Comparison of ENCODE assay signal across 8 cellular contexts in genomic region chr12:88878295-88878694, GRCh38.
"Had no signal": no experiment of that assay in that cellular context is flagged by ENCODE, and none has a peak within 500 bp of the region (broad histone marks: within the 10 kb centered on the region; RNA-seq: fewer than 3 reads in every experiment).

No MANE protein-coding gene starts in this region.

- H3K27ac Mint-ChIP-seq: IgD-negative memory B cell had no signal

- FAIRE-seq: HepG2, HTR-8/SVneo, K562 had no signal

- H3K36me3 Mint-ChIP-seq: IgD-negative memory B cell had no signal

- ATAC-seq: HepG2, K562 had no signal

- H3K4me3 Mint-ChIP-seq: IgD-negative memory B cell had no signal

- H3K27ac ChIP-seq: HL-60 had no signal

- DNase-seq: IMR-90, KBM-7, KG1 had no signal

- H3K4me3 ChIP-seq: K562 had no signal

- H3K27me3 Mint-ChIP-seq: IgD-negative memory B cell had no signal

- H3K4me1 Mint-ChIP-seq: IgD-negative memory B cell had no signal
